Comparison of ENCODE assay signal across 19 cellular contexts in the genomic region with DNA sequence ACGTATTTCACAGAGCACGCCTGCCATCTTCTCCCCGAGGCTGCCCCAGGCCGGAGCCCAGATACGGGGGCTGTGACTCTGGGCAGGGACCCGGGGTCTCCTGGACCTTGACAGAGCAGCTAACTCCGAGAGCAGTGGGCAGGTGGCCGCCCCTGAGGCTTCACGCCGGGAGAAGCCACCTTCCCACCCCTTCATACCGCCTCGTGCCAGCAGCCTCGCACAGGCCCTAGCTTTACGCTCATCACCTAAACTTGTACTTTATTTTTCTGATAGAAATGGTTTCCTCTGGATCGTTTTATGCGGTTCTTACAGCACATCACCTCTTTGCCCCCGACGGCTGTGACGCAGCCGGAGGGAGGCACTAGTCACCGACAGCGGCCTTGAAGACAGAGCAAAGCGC. TPM values are rescaled to one million over a fixed set of nuclear protein-coding genes. Genes with fewer than 3 reads are reported as not detected.
DNase-seq lines count a peak whose midpoint lies in the region; FAIRE-seq and TF ChIP-seq lines count a peak whose summit lies in the region.
"Had no signal": no experiment of that assay in that cellular context is flagged by ENCODE, and none has a peak within 500 bp of the region (broad histone marks: within the 10 kb centered on the region; RNA-seq: fewer than 3 reads in every experiment).

No MANE protein-coding gene starts in this region.

- TF ChIP-seq EP300 in sigmoid colon (IDR thresholded peaks at IDR 0.05): no peak

- H3K4me3 ChIP-seq in HUES6 (ENCODE audit: low read depth, low read length): no peak overlapping the region
- H3K4me3 ChIP-seq in astrocyte (ENCODE audit: insufficient read depth, low read depth, low read length): no peak overlapping the region
- no peak overlapping the region for H3K4me3 ChIP-seq in fibroblast of lung (replicated peaks in 1 of 4; ENCODE audit: control extremely low read depth in 1 of 4, insufficient read depth in 1 of 4, low read depth in 3 of 4, low read length in 4 of 4)
- no peak overlapping the region for H3K4me3 ChIP-seq in sigmoid colon

- 0 out of 2 replicates have a peak overlapping the region, but pooled peaks have one; percentile 60 for H3K27ac ChIP-seq in HUES6 (ENCODE audit: low read depth, low read length)
- no peak overlapping the region for H3K27ac ChIP-seq in astrocyte (ENCODE audit: low read depth, low read length)
- peak overlapping the region; percentile 8 for H3K27ac ChIP-seq in fibroblast of lung (ENCODE audit: insufficient read depth, low read length)
- peak overlapping the region in 3 of 4 donors; percentile 37 to 76 (median 74) for H3K27ac ChIP-seq in sigmoid colon

- H3K9me3 ChIP-seq in HUES6 (ENCODE audit: control insufficient read depth, insufficient read depth, low read depth, low read length) (no peaks in the 10 kb centered on the region), astrocyte (ENCODE audit: insufficient read depth, low read depth, low read length) (no peaks in the 10 kb centered on the region), fibroblast of lung (ENCODE audit: control insufficient read depth, insufficient read depth, low read depth, low read length) (no peaks in the 10 kb centered on the region), sigmoid colon (no peaks in the 10 kb centered on the region)
- H3K9me3 ChIP-seq: BE2C had no signal

- H3K27me3 ChIP-seq in HUES6 (ENCODE audit: control insufficient read depth, insufficient read depth, low read length) (no peaks in the 10 kb centered on the region), astrocyte (ENCODE audit: insufficient read depth, low read length) (no peaks in the 10 kb centered on the region), fibroblast of lung (ENCODE audit: control insufficient read depth, insufficient read depth, low read length) (no peaks in the 10 kb centered on the region), sigmoid colon (no peaks in the 10 kb centered on the region)
- H3K27me3 ChIP-seq: BE2C had no signal

- H3K36me3 ChIP-seq in HUES6 (ENCODE audit: control insufficient read depth, insufficient read depth, low read length): peaks cover 81% of the 10 kb centered on the region
- peaks cover 47% of the 10 kb centered on the region for H3K36me3 ChIP-seq in astrocyte (ENCODE audit: insufficient read depth, low read length)
- H3K36me3 ChIP-seq in fibroblast of lung (ENCODE audit: control insufficient read depth, insufficient read depth, low read length): peaks cover 48% of the 10 kb centered on the region
- peaks cover 59 to 100% (median 90%) of the 10 kb centered on the region in 4 donors for H3K36me3 ChIP-seq in sigmoid colon

- FAIRE-seq in astrocyte (lab: Jason Lieb, UNC): no peak
- FAIRE-seq in RCC 7860 (lab: Jason Lieb, UNC): no peak
- FAIRE-seq: H1 had no signal

- H3K9ac ChIP-seq in HUES6 (ENCODE audit: low read length): no peak overlapping the region
- no peak overlapping the region for H3K9ac ChIP-seq in astrocyte (ENCODE audit: low read length)
- H3K9ac ChIP-seq in fibroblast of lung (ENCODE audit: insufficient read depth, low read length): no peak overlapping the region

- no peaks in the 10 kb centered on the region for H3K4me1 ChIP-seq in HUES6 (ENCODE audit: control insufficient read depth, insufficient read depth, low read length)
- no peaks in the 10 kb centered on the region for H3K4me1 ChIP-seq in astrocyte (ENCODE audit: insufficient read depth, low read length)
- H3K4me1 ChIP-seq in fibroblast of lung (ENCODE audit: control insufficient read depth, extremely low read depth, insufficient read depth, low read length): peaks cover 5% of the 10 kb centered on the region
- peaks cover 0 to 41% (median 37%) of the 10 kb centered on the region in 4 donors for H3K4me1 ChIP-seq in sigmoid colon
- H3K4me1 ChIP-seq: BE2C had no signal

- no peak overlapping the region for H2AFZ ChIP-seq in astrocyte (ENCODE audit: low read depth, low read length)
- no peak overlapping the region for H2AFZ ChIP-seq in fibroblast of lung (ENCODE audit: low read length)

- WGBS in sigmoid colon, 2 donors: 94% methylated on average over 23 of the region's 23 CpGs

- H3K4me1 Mint-ChIP-seq in astrocyte (ENCODE audit: low read depth, unreplicated experiment): peaks cover 7% of the 10 kb centered on the region

- no peak for DNase-seq in astrocyte (ENCODE audit: low read depth)
- no peak for DNase-seq in fibroblast of lung (ENCODE audit: low read depth in 2 of 2)
- DNase-seq in sigmoid colon: no peak
- no peak for DNase-seq in NCI-H1417 (lab: John Stamatoyannopoulos, UW)
- no peak for DNase-seq in RCC 7860 (ENCODE audit: low spot score)
- no peak for DNase-seq in activated CD4-positive, alpha-beta T cell treated with anti-CD3 and anti-CD28 coated beads for 1 hour
- DNase-seq: BE2C; Calu3; CD4-positive, alpha-beta T cell; DMS53; NCI-H1436 treated with DMSO at 0.1 percent for 48 hours; NCI-H2029 treated with DMSO at 0.1 percent for 48 hours; NCI-H2171 treated with DMSO at 0.1 percent for 48 hours; NCI-H774; PC-3 had no signal

- H3K36me3 Mint-ChIP-seq in astrocyte (ENCODE audit: low read depth, unreplicated experiment): peaks cover 13% of the 10 kb centered on the region

- no peak for TF ChIP-seq CTCF in astrocyte (IDR thresholded peaks at IDR 0.05; ENCODE audit: insufficient read depth, low read depth, low read length)
- TF ChIP-seq CTCF in fibroblast of lung (conservative IDR thresholded peaks at IDR 0.05 in 1 of 2, IDR thresholded peaks at IDR 0.05 in 1 of 2; ENCODE audit: low read depth in 1 of 2, low read length in 2 of 2): no peak
- TF ChIP-seq CTCF in sigmoid colon (IDR thresholded peaks at IDR 0.05): no peak

- H3K27me3 Mint-ChIP-seq in astrocyte (ENCODE audit: low read depth, unreplicated experiment): no peaks in the 10 kb centered on the region
- H3K27me3 Mint-ChIP-seq: CD4-positive, alpha-beta T cell had no signal

- H3K79me2 ChIP-seq in astrocyte (ENCODE audit: insufficient read depth, low read length): peaks cover 41% of the 10 kb centered on the region
- peaks cover 10% of the 10 kb centered on the region for H3K79me2 ChIP-seq in fibroblast of lung (ENCODE audit: control insufficient read depth, insufficient read depth, low read length)

- no peaks in the 10 kb centered on the region for H3K9me3 Mint-ChIP-seq in astrocyte (ENCODE audit: unreplicated experiment)
- H3K9me3 Mint-ChIP-seq: CD4-positive, alpha-beta T cell had no signal

- no peak for TF ChIP-seq POLR2A in sigmoid colon (IDR thresholded peaks at IDR 0.05)

- H3K4me2 ChIP-seq in astrocyte (ENCODE audit: low read length): no peak overlapping the region
- H3K4me2 ChIP-seq in fibroblast of lung (ENCODE audit: extremely low read depth, insufficient read depth, low read length): no peak overlapping the region

- H4K20me1 ChIP-seq in astrocyte (ENCODE audit: insufficient read depth, low read length) (peaks cover 91% of the 10 kb centered on the region), fibroblast of lung (ENCODE audit: control insufficient read depth, extremely low read depth, insufficient read depth, low read length) (no peaks in the 10 kb centered on the region)

- H3K4me3 Mint-ChIP-seq in astrocyte (ENCODE audit: unreplicated experiment): peak overlapping the region; percentile 45
- H3K4me3 Mint-ChIP-seq: CD4-positive, alpha-beta T cell had no signal

- H3K27ac Mint-ChIP-seq in astrocyte (ENCODE audit: unreplicated experiment): peak overlapping the region; percentile 47
- H3K27ac Mint-ChIP-seq: CD4-positive, alpha-beta T cell had no signal

- intact Hi-C loops in sigmoid colon (cut with DNase I): loop anchor here (10.0 kb wide), 1 partner anchor 158 kb away; no protein-coding TSS in a partner anchor

RNA-seq across cellular contexts. Expression of a gene that starts 9.6 kb away (rescaled TPM):
- not detected in 2 replicates for total RNA-seq in astrocyte
- total RNA-seq in fibroblast of lung: not detected in 2 replicates
- not detected in 2 replicates for polyA plus RNA-seq in fibroblast of lung
- polyA plus RNA-seq in fibroblast of lung (2012): 0.17 and 0.40 TPM in 2 replicates
- polyA minus RNA-seq in fibroblast of lung (ENCODE audit: low replicate concordance): not detected in 2 replicates
- not detected for total RNA-seq in sigmoid colon
- under 1 TPM in 1 of 3 donors, not detected in 2; 0.20 TPM for polyA plus RNA-seq in sigmoid colon
- total RNA-seq: Calu3; CD4-positive, alpha-beta T cell; H1; HT-29; NCI-H460; PC-3 had no signal
- polyA plus RNA-seq: H1 had no signal

RNA-seq across cellular contexts. Expression of a gene that starts 51.9 kb away (rescaled TPM):
- total RNA-seq in astrocyte: 113 and 117 TPM in 2 replicates
- total RNA-seq in fibroblast of lung: 47.8 and 65.4 TPM in 2 replicates
- 44.3 and 46.6 TPM in 2 replicates for polyA plus RNA-seq in fibroblast of lung
- polyA plus RNA-seq in fibroblast of lung (2012): 61.9 and 70.2 TPM in 2 replicates
- polyA minus RNA-seq in fibroblast of lung (ENCODE audit: low replicate concordance): 142 and 174 TPM in 2 replicates
- total RNA-seq in sigmoid colon: 100 to 1,000 TPM in 2 of 4 donors, 10 to 100 TPM in 2; 69.6 to 127 (median 101) TPM
- polyA plus RNA-seq in sigmoid colon: 10 to 100 TPM; 24.5 to 50.0 (median 31.8) TPM

RNA-seq across cellular contexts. Expression of a gene that starts 52.1 kb away (rescaled TPM):
- 0.66 and 1.6 TPM in 2 replicates for total RNA-seq in astrocyte
- total RNA-seq in fibroblast of lung: 7.3 and 9.8 TPM in 2 replicates
- polyA plus RNA-seq in fibroblast of lung: 7.2 and 28.0 TPM in 2 replicates
- 24.8 and 66.0 TPM in 2 replicates for polyA plus RNA-seq in fibroblast of lung (2012)
- polyA minus RNA-seq in fibroblast of lung (ENCODE audit: low replicate concordance): 5.4 and 39.7 TPM in 2 replicates
- under 1 TPM in 1 of 4 donors, not detected in 3; 0.36 TPM for total RNA-seq in sigmoid colon
- 10 to 100 TPM in 2 of 3 donors, 1 to 10 TPM in 1; 9.6 to 11.9 (median 11.6) TPM for polyA plus RNA-seq in sigmoid colon
- total RNA-seq: CD4-positive, alpha-beta T cell had no signal
